Comparison of ENCODE assay signal across 8 cellular contexts in the genomic region with DNA sequence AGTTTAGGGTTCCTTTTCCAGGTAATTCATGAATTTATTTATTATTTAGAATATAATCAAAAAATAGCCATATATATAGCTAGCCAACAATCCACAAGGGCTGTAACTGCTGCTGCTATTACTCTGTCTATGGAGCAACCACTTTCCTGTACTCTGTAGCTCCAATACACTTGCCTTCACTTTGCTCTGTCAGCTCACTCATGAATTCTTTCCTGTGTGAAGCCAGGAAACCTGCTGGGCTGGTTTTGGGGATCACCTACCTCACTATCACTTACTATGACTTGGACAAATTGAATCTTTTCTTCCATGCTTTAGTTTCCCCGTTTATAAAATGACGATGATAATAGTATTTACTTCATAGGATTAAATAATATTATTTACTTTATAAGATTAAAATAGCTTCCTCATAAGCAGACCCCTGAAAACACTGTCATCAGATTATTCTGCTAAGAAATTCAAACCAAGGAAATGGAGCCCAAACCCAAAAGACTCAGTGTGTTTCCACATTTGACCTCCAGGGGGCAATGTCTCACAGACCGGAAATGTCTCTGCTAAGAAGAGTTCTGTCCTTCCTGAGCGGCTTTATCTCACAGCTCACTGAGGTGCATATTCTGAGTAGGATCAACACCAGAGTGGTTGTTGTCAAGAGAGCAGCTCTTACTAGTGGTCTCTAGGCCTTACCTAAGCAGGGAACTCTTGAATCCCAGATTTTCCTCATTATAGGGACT.
DNase-seq lines count a peak whose midpoint lies in the region; ATAC-seq and TF ChIP-seq lines count a peak whose summit lies in the region.

No MANE protein-coding gene starts in this region.

- DNase-seq in left ventricle myocardium inferior (no peak), cardiac septum (ENCODE audit: low spot score) (no peak), OCI-M1 (lab: John Stamatoyannopoulos, UW) (peak; percentile 71), epithelial cell of esophagus (ENCODE audit: low read depth) (peak; percentile 62), testis (peak; percentile 30), HCEC 1CT (no peak), putamen (ENCODE audit: low spot score) (no peak)

- intact Hi-C loops in left ventricle myocardium inferior (cut with micrococcal nuclease) (no loop called here), cardiac septum (cut with DNase I) (no loop called here), testis (cut with DNase I; ENCODE audit: low total_unique reads) (no loop called here)

- H3K4me3 ChIP-seq in left ventricle myocardium inferior: no peak overlapping the region
- no peak overlapping the region for H3K4me3 ChIP-seq in epithelial cell of esophagus (ENCODE audit: low read length)
- H3K4me3 ChIP-seq in testis: no peak overlapping the region

- WGBS in testis, 2 donors: 57 to 67% methylated on average over 4 of the region's 4 CpGs

- no peak for ATAC-seq in GM21825 (IDR thresholded peaks at IDR 0.05; ENCODE audit: unreplicated experiment)

- TF ChIP-seq POLR2A in testis (IDR thresholded peaks at IDR 0.05): no peak

- no peak overlapping the region for H3K27ac ChIP-seq in left ventricle myocardium inferior (replicated peaks)
- no peak overlapping the region for H3K27ac ChIP-seq in testis

- H3K9me3 ChIP-seq in left ventricle myocardium inferior (replicated peaks) (peaks cover 22% of the 10 kb centered on the region), testis (no peaks in the 10 kb centered on the region)

- peak; percentile 31 for TF ChIP-seq CTCF in left ventricle myocardium inferior (IDR thresholded peaks at IDR 0.05; ENCODE audit: borderline replicate concordance)
- TF ChIP-seq CTCF in epithelial cell of esophagus (IDR thresholded peaks at IDR 0.05; ENCODE audit: insufficient read depth, low read depth, low read length, missing control alignments): peak; percentile 64
- peak in 2 of 3 experiments; percentile 11 to 52 for TF ChIP-seq CTCF in testis (IDR thresholded peaks at IDR 0.05)

- no peaks in the 10 kb centered on the region for H3K27me3 ChIP-seq in left ventricle myocardium inferior (ENCODE audit: low read depth)
- H3K27me3 ChIP-seq in testis: no peaks in the 10 kb centered on the region

- no peaks in the 10 kb centered on the region for H3K36me3 ChIP-seq in left ventricle myocardium inferior
- no peaks in the 10 kb centered on the region for H3K36me3 ChIP-seq in testis (ENCODE audit: low read depth, missing control alignments)

- H3K4me1 ChIP-seq in left ventricle myocardium inferior (no peaks in the 10 kb centered on the region), testis (no peaks in the 10 kb centered on the region)

Comparison
In these comparisons a context has a peak if more than half of its experiments do, and no peak if none do; other contexts are left out.
1. DNase-seq: peak in OCI-M1 (single experiment), epithelial cell of esophagus (single experiment) and testis (single experiment); none in left ventricle myocardium inferior (single experiment), cardiac septum (single experiment), HCEC 1CT (single experiment) and putamen (single experiment).
2. Peak in every context shown above with its lines, with median percentiles within 50 percentile points of each other: CTCF ChIP-seq.